In the genomic region with DNA sequence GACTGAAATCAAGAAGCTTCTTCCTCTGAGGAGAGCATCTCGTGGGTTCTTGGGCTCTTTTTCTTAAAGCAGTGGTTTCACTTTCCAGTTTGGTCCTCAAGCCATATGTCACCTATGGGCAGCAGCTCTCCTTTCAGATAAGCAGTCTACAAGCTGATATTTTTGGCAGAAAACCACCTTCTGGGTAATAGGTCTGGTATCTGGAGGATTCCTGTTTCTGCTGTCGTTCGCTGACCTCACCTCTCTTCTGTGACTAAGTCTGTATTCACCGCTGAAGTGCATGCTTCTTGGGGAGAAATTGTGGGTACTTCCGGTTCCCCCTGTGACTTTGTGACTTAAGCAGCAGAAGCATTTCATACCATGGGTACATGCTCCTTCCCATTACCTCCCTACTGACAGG, we compare ENCODE assay signal across 8 cellular contexts.
DNase-seq lines count a peak whose midpoint lies in the region; ATAC-seq and TF ChIP-seq lines count a peak whose summit lies in the region.

No MANE protein-coding gene starts in this region.

- TF ChIP-seq CTCF in cardiac fibroblast (IDR thresholded peaks at IDR 0.05; ENCODE audit: low read depth, low read length) = no peak

- no peaks in the 10 kb centered on the region for H3K9me3 Mint-ChIP-seq in stimulated activated naive CD8-positive, alpha-beta T cell treated with anti-CD3 and anti-CD28 coated beads, Interleukin-15, Interleukin-2, amounts not matched to agents 100 ng/mL and 50 ng/mL, for 24 hours

- H3K27ac Mint-ChIP-seq in stimulated activated naive CD8-positive, alpha-beta T cell treated with anti-CD3 and anti-CD28 coated beads, Interleukin-15, Interleukin-2, amounts not matched to agents 100 ng/mL and 50 ng/mL, for 24 hours = no peak overlapping the region

- no peaks in the 10 kb centered on the region for H3K36me3 Mint-ChIP-seq in stimulated activated naive CD8-positive, alpha-beta T cell treated with anti-CD3 and anti-CD28 coated beads, Interleukin-15, Interleukin-2, amounts not matched to agents 100 ng/mL and 50 ng/mL, for 24 hours (ENCODE audit: low read depth)

- peak overlapping the region; percentile 48 for H3K4me3 Mint-ChIP-seq in stimulated activated naive CD8-positive, alpha-beta T cell treated with anti-CD3 and anti-CD28 coated beads, Interleukin-15, Interleukin-2, amounts not matched to agents 100 ng/mL and 50 ng/mL, for 24 hours

- ATAC-seq in GM21367 (IDR thresholded peaks at IDR 0.05; ENCODE audit: unreplicated experiment) (peak; percentile 67), HG03439 (IDR thresholded peaks at IDR 0.05; ENCODE audit: unreplicated experiment) (no peak)

- peaks cover 16% of the 10 kb centered on the region for H3K4me1 Mint-ChIP-seq in stimulated activated naive CD8-positive, alpha-beta T cell treated with anti-CD3 and anti-CD28 coated beads, Interleukin-15, Interleukin-2, amounts not matched to agents 100 ng/mL and 50 ng/mL, for 24 hours (ENCODE audit: low read depth)

- peak overlapping the region in 1 of 2 donors; percentile 16 for H3K4me3 ChIP-seq in cardiac fibroblast (replicated peaks in 1 of 2; ENCODE audit: low read depth in 2 of 2, low read length in 2 of 2)

- no peaks in the 10 kb centered on the region for H3K27me3 Mint-ChIP-seq in stimulated activated naive CD8-positive, alpha-beta T cell treated with anti-CD3 and anti-CD28 coated beads, Interleukin-15, Interleukin-2, amounts not matched to agents 100 ng/mL and 50 ng/mL, for 24 hours

- DNase-seq in EH (ENCODE audit: low read depth) (peak; percentile 93), HS-27A (ENCODE audit: low read depth) (peak; percentile 97), cardiac fibroblast (ENCODE audit: low read depth in 2 of 2) (peak; percentile 60 to 96), COR-L47 (lab: John Stamatoyannopoulos, UW) (no peak), GOT3 (lab: John Stamatoyannopoulos, UW) (no peak)

Comparison
In these comparisons a context has a peak if more than half of its experiments do, and no peak if none do; other contexts are left out.
1. DNase-seq: peak in EH (single experiment), HS-27A (single experiment) and cardiac fibroblast (2 of 2); none in COR-L47 (single experiment) and GOT3 (single experiment).